19 cellular contexts compared by ENCODE assay signal in genomic region chr9:7333714-7334113, GRCh38.
"Had no signal": no experiment of that assay in that cellular context is flagged by ENCODE, and none has a peak within 500 bp of the region (broad histone marks: within the 10 kb centered on the region; RNA-seq: fewer than 3 reads in every experiment).

No MANE protein-coding gene starts in this region.

- H3K9me3 Mint-ChIP-seq: naive thymus-derived CD8-positive, alpha-beta T cell had no signal

- H3K27ac Mint-ChIP-seq: type B pancreatic cell had no signal

- H3K4me3 Mint-ChIP-seq: naive thymus-derived CD8-positive, alpha-beta T cell; neural crest cell; type B pancreatic cell had no signal

- H3K36me3 Mint-ChIP-seq: naive thymus-derived CD8-positive, alpha-beta T cell; type B pancreatic cell had no signal

- H3K4me2 ChIP-seq: hepatocyte had no signal

- H3K4me1 ChIP-seq: esophagus muscularis mucosa, lower lobe of right lung had no signal

- H3K36me3 ChIP-seq: esophagus muscularis mucosa, left ventricle myocardium inferior, lower lobe of right lung, ovary had no signal

- ATAC-seq: left cardiac atrium; lower lobe of right lung; naive thymus-derived CD8-positive, alpha-beta T cell; right cardiac atrium had no signal

- H3K9me3 ChIP-seq: esophagus muscularis mucosa, left ventricle myocardium inferior, lower lobe of right lung, ovary had no signal

- H3K27ac ChIP-seq: esophagus muscularis mucosa, hepatocyte, left ventricle myocardium inferior, lower lobe of right lung, ovary had no signal

- H3K4me1 Mint-ChIP-seq: naive thymus-derived CD8-positive, alpha-beta T cell; neural crest cell had no signal

- DNase-seq: effector memory CD4-positive, alpha-beta T cell; foreskin melanocyte; head of caudate nucleus; kidney; left cardiac atrium; left ventricle myocardium inferior; lower lobe of right lung; mesenchymal stem cell; naive thymus-derived CD8-positive, alpha-beta T cell; nucleus accumbens; ovary; right cardiac atrium; small intestine; stimulated activated CD4-positive, alpha-beta T cell treated with anti-CD3 and anti-CD28 coated beads, Interleukin-2, amount 100 ng/mL, for 48 hours; stimulated activated naive CD4-positive, alpha-beta T cell treated with Interleukin-2 at 50 U/mL for 16 hours had no signal

- H3K79me2 ChIP-seq: hepatocyte had no signal

- H3K4me3 ChIP-seq: esophagus muscularis mucosa, hepatocyte, left ventricle myocardium inferior, lower lobe of right lung, ovary had no signal

- H3K27me3 ChIP-seq: esophagus muscularis mucosa, hepatocyte, ovary had no signal

- H2AFZ ChIP-seq: hepatocyte had no signal
